Comparison of ENCODE assay signal across 34 cellular contexts in genomic region chr3:97934980-97935695, GRCh38.
"Had no signal": no experiment of that assay in that cellular context is flagged by ENCODE, and none has a peak within 500 bp of the region (broad histone marks: within the 10 kb centered on the region; RNA-seq: fewer than 3 reads in every experiment).

No MANE protein-coding gene starts in this region.

- H3K4me3 Mint-ChIP-seq: activated B cell treated with CpG ODN at 0.5 μM for 24 hours; activated CD4-positive, alpha-beta memory T cell treated with anti-CD3 and anti-CD28 coated beads, Interleukin-2, amount 10 ng/mL, durations not matched to agents 7 days and 5 days; activated CD4-positive, alpha-beta T cell treated with anti-CD3 and anti-CD28 coated beads for 36 hours; activated CD4-positive, alpha-beta T cell treated with anti-CD3 and anti-CD28 coated beads, Interleukin-2, amount 10 ng/mL, durations not matched to agents 7 days and 5 days; activated CD8-positive, alpha-beta memory T cell treated with anti-CD3 and anti-CD28 coated beads, Interleukin-2, amount 10 ng/mL, durations not matched to agents 7 days and 5 days; activated CD8-positive, alpha-beta T cell treated with anti-CD3 and anti-CD28 coated beads, Interleukin-2, amount 10 ng/mL, durations not matched to agents 7 days and 5 days; activated naive CD4-positive, alpha-beta T cell treated with anti-CD3 and anti-CD28 coated beads for 36 hours; activated naive CD8-positive, alpha-beta T cell treated with anti-CD3 and anti-CD28 coated beads, Interleukin-2, amount 10 ng/mL, durations not matched to agents 7 days and 5 days; activated T-cell treated with anti-CD3 and anti-CD28 coated beads, Interleukin-2, amount 50 U/mL, for 24 hours; central memory CD8-positive, alpha-beta T cell; T-helper 1 cell treated with Interleukin-12 subunit alpha and Interleukin-12 subunit beta and Interleukin-4 antibody, amounts not matched to agents 30 μg/mL and 1 μg/mL, for 36 hours; T-helper 2 cell treated with Interferon-gamma antibody and Interleukin-4, amounts not matched to agents 5 μg/mL and 100 μg/mL, for 36 hours had no signal

- H3K27ac Mint-ChIP-seq: activated B cell treated with CpG ODN at 0.5 μM for 24 hours; activated CD4-positive, alpha-beta memory T cell treated with anti-CD3 and anti-CD28 coated beads, Interleukin-2, amount 10 ng/mL, durations not matched to agents 7 days and 5 days; activated CD4-positive, alpha-beta T cell treated with anti-CD3 and anti-CD28 coated beads for 36 hours; activated CD4-positive, alpha-beta T cell treated with anti-CD3 and anti-CD28 coated beads, Interleukin-2, amount 10 ng/mL, durations not matched to agents 7 days and 5 days; activated CD8-positive, alpha-beta memory T cell treated with anti-CD3 and anti-CD28 coated beads, Interleukin-2, amount 10 ng/mL, durations not matched to agents 7 days and 5 days; activated CD8-positive, alpha-beta T cell treated with anti-CD3 and anti-CD28 coated beads, Interleukin-2, amount 10 ng/mL, durations not matched to agents 7 days and 5 days; activated naive CD4-positive, alpha-beta T cell treated with anti-CD3 and anti-CD28 coated beads for 36 hours; activated naive CD8-positive, alpha-beta T cell treated with anti-CD3 and anti-CD28 coated beads, Interleukin-2, amount 10 ng/mL, durations not matched to agents 7 days and 5 days; activated T-cell treated with anti-CD3 and anti-CD28 coated beads, Interleukin-2, amount 50 U/mL, for 24 hours; T-helper 2 cell treated with Interferon-gamma antibody and Interleukin-4, amounts not matched to agents 5 μg/mL and 100 μg/mL, for 36 hours had no signal

- H3K4me1 Mint-ChIP-seq: activated B cell treated with CpG ODN at 0.5 μM for 24 hours; activated CD4-positive, alpha-beta T cell treated with anti-CD3 and anti-CD28 coated beads, Interleukin-2, amount 10 ng/mL, durations not matched to agents 7 days and 5 days; activated naive CD8-positive, alpha-beta T cell treated with anti-CD3 and anti-CD28 coated beads, Interleukin-2, amount 10 ng/mL, durations not matched to agents 7 days and 5 days; central memory CD8-positive, alpha-beta T cell had no signal

- H3K27me3 ChIP-seq: adrenal gland, body of pancreas, brain microvascular endothelial cell, breast epithelium had no signal

- ATAC-seq: activated CD8-positive, alpha-beta memory T cell treated with anti-CD3 and anti-CD28 coated beads, Interleukin-2, amount 10 ng/mL, durations not matched to agents 7 days and 5 days; activated CD8-positive, alpha-beta T cell treated with anti-CD3 and anti-CD28 coated beads, Interleukin-2, amount 10 ng/mL, durations not matched to agents 7 days and 5 days; body of pancreas had no signal

- DNase-seq: activated B cell treated with CpG ODN at 0.5 μM for 24 hours; activated CD4-positive, alpha-beta memory T cell treated with anti-CD3 and anti-CD28 coated beads, Interleukin-2, amount 10 ng/mL, durations not matched to agents 7 days and 5 days; activated CD4-positive, alpha-beta T cell treated with anti-CD3 and anti-CD28 coated beads for 36 hours; activated CD4-positive, alpha-beta T cell treated with anti-CD3 and anti-CD28 coated beads for 48 hours; activated CD4-positive, alpha-beta T cell treated with anti-CD3 and anti-CD28 coated beads, Interleukin-2, amount 10 ng/mL, durations not matched to agents 7 days and 5 days; activated CD4-positive, alpha-beta T cell treated with anti-CD3 and anti-CD28 coated beads, Interleukin-2, amount 50 U/mL, for 48 hours; activated CD4-positive, CD25-positive, alpha-beta regulatory T cell treated with anti-CD3 and anti-CD28 coated beads, Interleukin-2, amount 50 U/mL, for 72 hours; activated CD8-positive, alpha-beta memory T cell treated with anti-CD3 and anti-CD28 coated beads for 24 hours; activated CD8-positive, alpha-beta memory T cell treated with anti-CD3 and anti-CD28 coated beads, Interleukin-2, amount 10 ng/mL, durations not matched to agents 7 days and 5 days; activated CD8-positive, alpha-beta memory T cell treated with anti-CD3 and anti-CD28 coated beads, Interleukin-2, amount 50 U/mL, for 48 hours; activated CD8-positive, alpha-beta T cell treated with anti-CD3 and anti-CD28 coated beads, Interleukin-2, amount 10 ng/mL, durations not matched to agents 7 days and 5 days; activated effector memory CD4-positive, alpha-beta T cell treated with anti-CD3 and anti-CD28 coated beads, Interleukin-2, amount 50 U/mL, for 16 hours; activated gamma-delta T cell treated with Interleukin-2 at 50 U/mL for 16 hours; activated naive CD4-positive, alpha-beta T cell; activated naive CD4-positive, alpha-beta T cell treated with anti-CD3 and anti-CD28 coated beads for 36 hours; activated naive CD4-positive, alpha-beta T cell treated with anti-CD3 and anti-CD28 coated beads, Interleukin-2, amount 50 U/mL, for 16 hours; activated naive CD8-positive, alpha-beta T cell treated with anti-CD3 and anti-CD28 coated beads, Interleukin-2, amount 10 ng/mL, durations not matched to agents 7 days and 5 days; activated T-cell treated with anti-CD3 and anti-CD28 coated beads, Interleukin-2, amount 50 U/mL, for 24 hours; activated T-cell treated with anti-CD3 and anti-CD28 coated beads, Interleukin-2, amount 50 U/mL, for 48 hours; adrenal gland; amniotic stem cell; aorta; body of pancreas; brain microvascular endothelial cell; cerebellar nuclear complex; SW 1271; T-helper 1 cell; T-helper 2 cell; T-helper 9 cell had no signal

- H3K27me3 Mint-ChIP-seq: activated B cell treated with CpG ODN at 0.5 μM for 24 hours; activated CD4-positive, alpha-beta memory T cell treated with anti-CD3 and anti-CD28 coated beads, Interleukin-2, amount 10 ng/mL, durations not matched to agents 7 days and 5 days; activated CD4-positive, alpha-beta T cell treated with anti-CD3 and anti-CD28 coated beads for 36 hours; activated CD4-positive, alpha-beta T cell treated with anti-CD3 and anti-CD28 coated beads, Interleukin-2, amount 10 ng/mL, durations not matched to agents 7 days and 5 days; activated CD8-positive, alpha-beta memory T cell treated with anti-CD3 and anti-CD28 coated beads, Interleukin-2, amount 10 ng/mL, durations not matched to agents 7 days and 5 days; activated naive CD8-positive, alpha-beta T cell treated with anti-CD3 and anti-CD28 coated beads, Interleukin-2, amount 10 ng/mL, durations not matched to agents 7 days and 5 days; activated T-cell treated with anti-CD3 and anti-CD28 coated beads, Interleukin-2, amount 50 U/mL, for 24 hours; central memory CD8-positive, alpha-beta T cell had no signal

- H3K9me3 Mint-ChIP-seq: activated B cell treated with CpG ODN at 0.5 μM for 24 hours; activated CD4-positive, alpha-beta T cell treated with anti-CD3 and anti-CD28 coated beads, Interleukin-2, amount 10 ng/mL, durations not matched to agents 7 days and 5 days; activated naive CD4-positive, alpha-beta T cell treated with anti-CD3 and anti-CD28 coated beads for 36 hours; activated naive CD8-positive, alpha-beta T cell treated with anti-CD3 and anti-CD28 coated beads, Interleukin-2, amount 10 ng/mL, durations not matched to agents 7 days and 5 days; activated T-cell treated with anti-CD3 and anti-CD28 coated beads, Interleukin-2, amount 50 U/mL, for 24 hours; central memory CD8-positive, alpha-beta T cell; T-helper 2 cell treated with Interferon-gamma antibody and Interleukin-4, amounts not matched to agents 5 μg/mL and 100 μg/mL, for 36 hours had no signal

- H3K4me3 ChIP-seq: adrenal gland, body of pancreas, breast epithelium had no signal

- H3K9me3 ChIP-seq: adrenal gland, body of pancreas, breast epithelium had no signal

- H3K27ac ChIP-seq: adrenal gland, body of pancreas, brain microvascular endothelial cell, breast epithelium, VCaP had no signal

- H3K36me3 ChIP-seq: brain microvascular endothelial cell, breast epithelium had no signal

- H3K4me1 ChIP-seq: adrenal gland, body of pancreas, breast epithelium had no signal
